ENCODE assay signal across 25 cellular contexts in genomic region chr15:85828026-85828597, GRCh38.
"Had no signal": no experiment of that assay in that cellular context is flagged by ENCODE, and none has a peak within 500 bp of the region (broad histone marks: within the 10 kb centered on the region; RNA-seq: fewer than 3 reads in every experiment).

No MANE protein-coding gene starts in this region.

- FAIRE-seq: colon, endothelial cell of umbilical vein, TTC549 had no signal

- H3K4me3 Mint-ChIP-seq: activated CD4-positive, alpha-beta T cell treated with anti-CD3 and anti-CD28 coated beads, Interleukin-2, amount 10 ng/mL, durations not matched to agents 7 days and 5 days; activated CD8-positive, alpha-beta memory T cell treated with anti-CD3 and anti-CD28 coated beads, Interleukin-2, amount 10 ng/mL, durations not matched to agents 7 days and 5 days; activated CD8-positive, alpha-beta T cell treated with anti-CD3 and anti-CD28 coated beads for 36 hours; activated T-helper 17 cell treated with anti-CD3 and anti-CD28 coated beads, Interleukin-2, amount 50 U/mL, for 72 hours; mesothelial cell of epicardium; natural killer cell treated with Interleukin-12 subunit alpha and Interleukin-12 subunit beta and Interleukin-15 and Interleukin-18, amount 100 ng/mL, for 72 hours had no signal

- H3K9me3 Mint-ChIP-seq: activated CD4-positive, alpha-beta T cell treated with anti-CD3 and anti-CD28 coated beads, Interleukin-2, amount 10 ng/mL, durations not matched to agents 7 days and 5 days; activated CD8-positive, alpha-beta T cell treated with anti-CD3 and anti-CD28 coated beads for 36 hours; activated naive CD4-positive, alpha-beta T cell treated with anti-CD3 and anti-CD28 coated beads, Interleukin-2, amount 50 U/mL, for 72 hours; activated T-helper 17 cell treated with anti-CD3 and anti-CD28 coated beads, Interleukin-2, amount 50 U/mL, for 72 hours; mesothelial cell of epicardium; natural killer cell treated with Interleukin-12 subunit alpha and Interleukin-12 subunit beta and Interleukin-15 and Interleukin-18, amount 100 ng/mL, for 72 hours had no signal

- H3K27me3 Mint-ChIP-seq: activated CD4-positive, alpha-beta T cell treated with anti-CD3 and anti-CD28 coated beads, Interleukin-2, amount 10 ng/mL, durations not matched to agents 7 days and 5 days; activated CD8-positive, alpha-beta T cell treated with anti-CD3 and anti-CD28 coated beads for 36 hours; progenitor cell of endocrine pancreas had no signal

- DNase-seq: activated CD4-positive, alpha-beta T cell treated with anti-CD3 and anti-CD28 coated beads, Interleukin-2, amount 10 ng/mL, durations not matched to agents 7 days and 5 days; activated CD4-positive, CD25-positive, alpha-beta regulatory T cell treated with anti-CD3 and anti-CD28 coated beads, Interleukin-2, amount 50 U/mL, for 72 hours; activated CD8-positive, alpha-beta memory T cell treated with anti-CD3 and anti-CD28 coated beads, Interleukin-2, amount 10 ng/mL, durations not matched to agents 7 days and 5 days; activated CD8-positive, alpha-beta T cell treated with anti-CD3 and anti-CD28 coated beads for 36 hours; brain microvascular endothelial cell; effector memory CD4-positive, alpha-beta T cell; foreskin melanocyte; hippocampal formation; left ventricle myocardium inferior; retina; stimulated activated CD4-positive, alpha-beta T cell treated with anti-CD3 and anti-CD28 coated beads, Interleukin-12 subunit alpha, Interleukin-12 subunit beta, amount 100 ng/mL, for 4 hours; stimulated activated CD4-positive, alpha-beta T cell treated with anti-CD3 and anti-CD28 coated beads, Interleukin-4, amount 100 ng/mL, for 4 hours; stimulated activated naive CD8-positive, alpha-beta T cell treated with anti-CD3 and anti-CD28 coated beads, Interleukin-15, Interleukin-2, amounts not matched to agents 100 U/mL and 50 U/mL, for 24 hours; thyroid gland; upper lobe of right lung; WERI-Rb-1 had no signal

- H3K4me1 Mint-ChIP-seq: activated T-helper 17 cell treated with anti-CD3 and anti-CD28 coated beads, Interleukin-2, amount 50 U/mL, for 72 hours had no signal

- H3K27ac Mint-ChIP-seq: activated CD4-positive, alpha-beta T cell treated with anti-CD3 and anti-CD28 coated beads, Interleukin-2, amount 10 ng/mL, durations not matched to agents 7 days and 5 days; activated CD8-positive, alpha-beta memory T cell treated with anti-CD3 and anti-CD28 coated beads, Interleukin-2, amount 10 ng/mL, durations not matched to agents 7 days and 5 days; activated CD8-positive, alpha-beta T cell treated with anti-CD3 and anti-CD28 coated beads for 36 hours; activated naive CD4-positive, alpha-beta T cell treated with anti-CD3 and anti-CD28 coated beads, Interleukin-2, amount 50 U/mL, for 72 hours; activated T-helper 17 cell treated with anti-CD3 and anti-CD28 coated beads, Interleukin-2, amount 50 U/mL, for 72 hours; mesothelial cell of epicardium; natural killer cell treated with Interleukin-12 subunit alpha and Interleukin-12 subunit beta and Interleukin-15 and Interleukin-18, amount 100 ng/mL, for 72 hours; progenitor cell of endocrine pancreas had no signal

- ATAC-seq: activated CD8-positive, alpha-beta memory T cell treated with anti-CD3 and anti-CD28 coated beads, Interleukin-2, amount 10 ng/mL, durations not matched to agents 7 days and 5 days; activated CD8-positive, alpha-beta T cell treated with anti-CD3 and anti-CD28 coated beads for 36 hours; activated naive CD4-positive, alpha-beta T cell treated with anti-CD3 and anti-CD28 coated beads, Interleukin-2, amount 50 U/mL, for 72 hours; activated T-helper 17 cell treated with anti-CD3 and anti-CD28 coated beads, Interleukin-2, amount 50 U/mL, for 72 hours; esophagus mucosa; natural killer cell treated with Interleukin-12 subunit alpha and Interleukin-12 subunit beta and Interleukin-15 and Interleukin-18, amount 100 ng/mL, for 72 hours; stimulated activated naive CD8-positive, alpha-beta T cell treated with anti-CD3 and anti-CD28 coated beads, Interleukin-15, Interleukin-2, amounts not matched to agents 100 U/mL and 50 U/mL, for 24 hours; upper lobe of right lung had no signal
